In genomic region chr9:67720491-67720890, GRCh38 we compare ENCODE assay signal across 8 cellular contexts.
DNase-seq lines count a peak whose midpoint lies in the region; ATAC-seq and TF ChIP-seq lines count a peak whose summit lies in the region.
"Not testable (repeated sequence)": the region's sequence is repeated elsewhere in the genome, so short reads cannot be mapped to it uniquely, and the experiment has no call there.

No MANE protein-coding gene starts in this region.

- not testable (repeated sequence) for H2AFZ ChIP-seq in hepatocyte

- not testable (repeated sequence) for H3K4me1 Mint-ChIP-seq in CD14-positive monocyte; activated CD4-positive, alpha-beta memory T cell treated with anti-CD3 and anti-CD28 coated beads, Interleukin-2, amount 10 ng/mL, durations not matched to agents 7 days and 5 days

- not testable (repeated sequence) for ATAC-seq in activated naive CD4-positive, alpha-beta T cell treated with anti-CD3 and anti-CD28 coated beads, Interleukin-2, amount 50 U/mL, for 72 hours

- not testable (repeated sequence) for TF ChIP-seq POLR2A in esophagus muscularis mucosa (IDR thresholded peaks at IDR 0.05; ENCODE audit: low read depth); thyroid gland (IDR thresholded peaks at IDR 0.05)

- H4K20me1 ChIP-seq in hepatocyte (ENCODE audit: insufficient read depth, poor library complexity, severe bottlenecking), result not testable (repeated sequence)

- CTCF ChIA-PET in activated CD4-positive, alpha-beta memory T cell treated with anti-CD3 and anti-CD28 coated beads, Interleukin-2, amount 10 ng/mL, durations not matched to agents 7 days and 5 days (lab: Charles Lee), result not testable (repeated sequence)

- not testable (repeated sequence) for H3K4me3 Mint-ChIP-seq in CD14-positive monocyte; activated CD4-positive, alpha-beta memory T cell treated with anti-CD3 and anti-CD28 coated beads, Interleukin-2, amount 10 ng/mL, durations not matched to agents 7 days and 5 days

- not testable (repeated sequence) for H3K36me3 ChIP-seq in esophagus muscularis mucosa; hepatocyte (replicated peaks; ENCODE audit: insufficient read depth, low read depth); thyroid gland

- H3K9me3 Mint-ChIP-seq in CD14-positive monocyte; activated CD4-positive, alpha-beta memory T cell treated with anti-CD3 and anti-CD28 coated beads, Interleukin-2, amount 10 ng/mL, durations not matched to agents 7 days and 5 days; activated naive CD4-positive, alpha-beta T cell treated with anti-CD3 and anti-CD28 coated beads, Interleukin-2, amount 50 U/mL, for 72 hours: not testable (repeated sequence)

- H3K9me3 ChIP-seq in esophagus muscularis mucosa; hepatocyte (ENCODE audit: low read depth); thyroid gland: not testable (repeated sequence)

- H3K27ac ChIP-seq in esophagus muscularis mucosa (replicated peaks in 1 of 4), result peak overlapping the region in 1 of 4 donors; percentile 39
- not testable (repeated sequence) for H3K27ac ChIP-seq in hepatocyte, thyroid gland

- H3K79me2 ChIP-seq in hepatocyte, result not testable (repeated sequence)

- not testable (repeated sequence) for H3K9me2 ChIP-seq in hepatocyte (replicated peaks; ENCODE audit: insufficient read depth)

- POLR2A ChIA-PET in activated CD4-positive, alpha-beta memory T cell treated with anti-CD3 and anti-CD28 coated beads, Interleukin-2, amount 10 ng/mL, durations not matched to agents 7 days and 5 days (lab: Charles Lee), result not testable (repeated sequence)

- DNase-seq in CD14-positive monocyte (ENCODE audit: low spot score) (peak; percentile 31), esophagus muscularis mucosa (ENCODE audit: extremely low spot score) (peak; percentile 26), hepatocyte (ENCODE audit: low spot score) (peak; percentile 0), mesenteric fat pad (ENCODE audit: low spot score) (peak; percentile 83), putamen (ENCODE audit: low spot score) (peak; percentile 0), thyroid gland (peak; percentile 0)
- peak; percentile 15 for DNase-seq in activated CD4-positive, alpha-beta memory T cell treated with anti-CD3 and anti-CD28 coated beads, Interleukin-2, amount 10 ng/mL, durations not matched to agents 7 days and 5 days
- peak; percentile 3 to 44 for DNase-seq in activated naive CD4-positive, alpha-beta T cell treated with anti-CD3 and anti-CD28 coated beads, Interleukin-2, amount 50 U/mL, for 72 hours (ENCODE audit: low spot score in 2 of 2)

- not testable (repeated sequence) for H3K27me3 Mint-ChIP-seq in CD14-positive monocyte (ENCODE audit: low read depth in 3 of 3); activated CD4-positive, alpha-beta memory T cell treated with anti-CD3 and anti-CD28 coated beads, Interleukin-2, amount 10 ng/mL, durations not matched to agents 7 days and 5 days

- H3K4me3 ChIP-seq in esophagus muscularis mucosa, result peak overlapping the region in 1 of 4 donors; percentile 18
- not testable (repeated sequence) for H3K4me3 ChIP-seq in hepatocyte; thyroid gland (replicated peaks in 1 of 3)

- H3K27me3 ChIP-seq in esophagus muscularis mucosa, hepatocyte, thyroid gland: not testable (repeated sequence)

- not testable (repeated sequence) for H3K36me3 Mint-ChIP-seq in CD14-positive monocyte; activated CD4-positive, alpha-beta memory T cell treated with anti-CD3 and anti-CD28 coated beads, Interleukin-2, amount 10 ng/mL, durations not matched to agents 7 days and 5 days (ENCODE audit: low read depth); activated naive CD4-positive, alpha-beta T cell treated with anti-CD3 and anti-CD28 coated beads, Interleukin-2, amount 50 U/mL, for 72 hours

- 82% methylated on average over 13 of the region's 16 CpGs for WGBS in esophagus muscularis mucosa
- 93% methylated on average over 16 of the region's 16 CpGs for WGBS in hepatocyte (ENCODE audit: low lambda C conversion rate, missing lambda C conversion rate)
- WGBS in thyroid gland, 2 donors, result 60 to 100% methylated on average over 1 to 13 of the region's 16 CpGs

- intact Hi-C loops in CD14-positive monocyte (cut with micrococcal nuclease); esophagus muscularis mucosa (cut with DNase I); thyroid gland (cut with DNase I): not testable (repeated sequence)

- not testable (repeated sequence) for H3K27ac Mint-ChIP-seq in CD14-positive monocyte; activated CD4-positive, alpha-beta memory T cell treated with anti-CD3 and anti-CD28 coated beads, Interleukin-2, amount 10 ng/mL, durations not matched to agents 7 days and 5 days; activated naive CD4-positive, alpha-beta T cell treated with anti-CD3 and anti-CD28 coated beads, Interleukin-2, amount 50 U/mL, for 72 hours

- not testable (repeated sequence) for H3K4me2 ChIP-seq in hepatocyte

- TF ChIP-seq CTCF in CD14-positive monocyte (IDR thresholded peaks at IDR 0.05); esophagus muscularis mucosa (IDR thresholded peaks at IDR 0.05); hepatocyte (IDR thresholded peaks at IDR 0.05; ENCODE audit: poor library complexity); thyroid gland (IDR thresholded peaks at IDR 0.05): not testable (repeated sequence)

- not testable (repeated sequence) for TF ChIP-seq EP300 in esophagus muscularis mucosa (IDR thresholded peaks at IDR 0.05)

- not testable (repeated sequence) for H3K4me1 ChIP-seq in esophagus muscularis mucosa; hepatocyte (ENCODE audit: insufficient read depth); thyroid gland

Comparison
In these comparisons a context has a peak if more than half of its experiments do, and no peak if none do; other contexts are left out.
1. DNase-seq: peak in every context shown above with its lines; median percentile 83 in mesenteric fat pad; 31 in CD14-positive monocyte; 26 in esophagus muscularis mucosa; 24 in activated naive CD4-positive, alpha-beta T cell treated with anti-CD3 and anti-CD28 coated beads, Interleukin-2, amount 50 U/mL, for 72 hours; 15 in activated CD4-positive, alpha-beta memory T cell treated with anti-CD3 and anti-CD28 coated beads, Interleukin-2, amount 10 ng/mL, durations not matched to agents 7 days and 5 days; 0 in hepatocyte; 0 in putamen; 0 in thyroid gland.